ENCODE assay signal across 1 cellular context in the genomic region with DNA sequence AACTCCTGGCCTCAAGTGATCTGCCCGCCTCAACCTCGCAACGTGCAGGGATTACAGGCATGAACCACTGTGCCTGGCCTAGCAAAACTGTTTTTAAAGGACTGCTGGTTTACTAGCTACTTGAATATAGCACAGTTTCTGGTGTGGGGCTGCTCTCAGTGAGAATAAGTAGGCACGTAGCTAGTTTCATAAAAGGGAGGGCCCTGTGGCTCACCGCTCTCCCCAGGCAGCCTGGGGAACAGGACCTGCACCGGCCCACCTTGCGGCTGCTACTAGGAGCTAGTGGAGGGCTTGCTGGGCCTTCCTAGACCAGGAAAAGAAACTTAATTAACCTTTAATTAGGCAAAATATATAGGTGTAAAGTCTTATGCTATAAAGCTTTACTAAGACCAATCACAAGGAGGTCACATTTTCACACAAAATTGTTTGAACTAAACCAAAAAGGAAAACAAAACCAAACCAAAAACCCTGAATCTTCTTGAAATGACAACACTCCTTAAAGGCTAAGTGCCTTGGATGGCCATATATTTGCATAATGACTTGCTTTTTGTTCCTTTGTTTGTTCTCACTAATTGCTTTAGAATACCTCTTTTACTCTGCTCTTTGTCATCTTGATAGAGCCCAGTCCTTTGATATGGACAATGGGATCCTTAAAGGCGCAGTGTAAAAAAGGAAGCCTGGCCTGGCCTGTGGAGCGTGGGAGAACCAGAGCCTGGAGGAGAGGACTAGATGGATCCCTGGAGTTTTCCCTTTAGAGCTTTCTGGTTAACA.
TF ChIP-seq lines count a peak whose summit lies in the region.

No MANE protein-coding gene starts in this region.

TF ChIP-seq in WTC11, 78 proteins besides CTCF, POLR2A, EP300 and RAD21 (continued from another document):
- TF ChIP-seq, protein P1, sequence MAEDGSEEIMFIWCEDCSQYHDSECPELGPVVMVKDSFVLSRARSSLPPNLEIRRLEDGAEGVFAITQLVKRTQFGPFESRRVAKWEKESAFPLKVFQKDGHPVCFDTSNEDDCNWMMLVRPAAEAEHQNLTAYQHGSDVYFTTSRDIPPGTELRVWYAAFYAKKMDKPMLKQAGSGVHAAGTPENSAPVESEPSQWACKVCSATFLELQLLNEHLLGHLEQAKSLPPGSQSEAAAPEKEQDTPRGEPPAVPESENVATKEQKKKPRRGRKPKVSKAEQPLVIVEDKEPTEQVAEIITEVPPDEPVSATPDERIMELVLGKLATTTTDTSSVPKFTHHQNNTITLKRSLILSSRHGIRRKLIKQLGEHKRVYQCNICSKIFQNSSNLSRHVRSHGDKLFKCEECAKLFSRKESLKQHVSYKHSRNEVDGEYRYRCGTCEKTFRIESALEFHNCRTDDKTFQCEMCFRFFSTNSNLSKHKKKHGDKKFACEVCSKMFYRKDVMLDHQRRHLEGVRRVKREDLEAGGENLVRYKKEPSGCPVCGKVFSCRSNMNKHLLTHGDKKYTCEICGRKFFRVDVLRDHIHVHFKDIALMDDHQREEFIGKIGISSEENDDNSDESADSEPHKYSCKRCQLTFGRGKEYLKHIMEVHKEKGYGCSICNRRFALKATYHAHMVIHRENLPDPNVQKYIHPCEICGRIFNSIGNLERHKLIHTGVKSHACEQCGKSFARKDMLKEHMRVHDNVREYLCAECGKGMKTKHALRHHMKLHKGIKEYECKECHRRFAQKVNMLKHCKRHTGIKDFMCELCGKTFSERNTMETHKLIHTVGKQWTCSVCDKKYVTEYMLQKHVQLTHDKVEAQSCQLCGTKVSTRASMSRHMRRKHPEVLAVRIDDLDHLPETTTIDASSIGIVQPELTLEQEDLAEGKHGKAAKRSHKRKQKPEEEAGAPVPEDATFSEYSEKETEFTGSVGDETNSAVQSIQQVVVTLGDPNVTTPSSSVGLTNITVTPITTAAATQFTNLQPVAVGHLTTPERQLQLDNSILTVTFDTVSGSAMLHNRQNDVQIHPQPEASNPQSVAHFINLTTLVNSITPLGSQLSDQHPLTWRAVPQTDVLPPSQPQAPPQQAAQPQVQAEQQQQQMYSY (CRISPR knock-in tag; IDR thresholded peaks at IDR 0.05) = peak; percentile 82
- TF ChIP-seq, protein P2, sequence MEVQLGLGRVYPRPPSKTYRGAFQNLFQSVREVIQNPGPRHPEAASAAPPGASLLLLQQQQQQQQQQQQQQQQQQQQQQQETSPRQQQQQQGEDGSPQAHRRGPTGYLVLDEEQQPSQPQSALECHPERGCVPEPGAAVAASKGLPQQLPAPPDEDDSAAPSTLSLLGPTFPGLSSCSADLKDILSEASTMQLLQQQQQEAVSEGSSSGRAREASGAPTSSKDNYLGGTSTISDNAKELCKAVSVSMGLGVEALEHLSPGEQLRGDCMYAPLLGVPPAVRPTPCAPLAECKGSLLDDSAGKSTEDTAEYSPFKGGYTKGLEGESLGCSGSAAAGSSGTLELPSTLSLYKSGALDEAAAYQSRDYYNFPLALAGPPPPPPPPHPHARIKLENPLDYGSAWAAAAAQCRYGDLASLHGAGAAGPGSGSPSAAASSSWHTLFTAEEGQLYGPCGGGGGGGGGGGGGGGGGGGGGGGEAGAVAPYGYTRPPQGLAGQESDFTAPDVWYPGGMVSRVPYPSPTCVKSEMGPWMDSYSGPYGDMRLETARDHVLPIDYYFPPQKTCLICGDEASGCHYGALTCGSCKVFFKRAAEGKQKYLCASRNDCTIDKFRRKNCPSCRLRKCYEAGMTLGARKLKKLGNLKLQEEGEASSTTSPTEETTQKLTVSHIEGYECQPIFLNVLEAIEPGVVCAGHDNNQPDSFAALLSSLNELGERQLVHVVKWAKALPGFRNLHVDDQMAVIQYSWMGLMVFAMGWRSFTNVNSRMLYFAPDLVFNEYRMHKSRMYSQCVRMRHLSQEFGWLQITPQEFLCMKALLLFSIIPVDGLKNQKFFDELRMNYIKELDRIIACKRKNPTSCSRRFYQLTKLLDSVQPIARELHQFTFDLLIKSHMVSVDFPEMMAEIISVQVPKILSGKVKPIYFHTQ (CRISPR knock-in tag; IDR thresholded peaks at IDR 0.05) = no peak
- TF ChIP-seq GABPB1 (CRISPR knock-in tag; IDR thresholded peaks at IDR 0.05) (no peak), NR1H2 (CRISPR knock-in tag; IDR thresholded peaks at IDR 0.05) (no peak), JAZF1 (CRISPR knock-in tag; IDR thresholded peaks at IDR 0.05) (peak; percentile 53; the same call in 1 of the 2 replicates), OVOL2 (CRISPR knock-in tag; IDR thresholded peaks at IDR 0.05; ENCODE audit: borderline replicate concordance) (no peak), FOXK1 (CRISPR knock-in tag; IDR thresholded peaks at IDR 0.05) (peak; percentile 29; the same call in 1 of the 2 replicates), SP1 (CRISPR knock-in tag; conservative IDR thresholded peaks at IDR 0.05) (0 out of 2 replicates have a peak, but pooled peaks have one; percentile 10), PRRX2 (CRISPR knock-in tag; IDR thresholded peaks at IDR 0.05) (no peak), ZNF219 (CRISPR knock-in tag; IDR thresholded peaks at IDR 0.05; ENCODE audit: borderline replicate concordance) (no peak), TP53 (CRISPR knock-in tag; IDR thresholded peaks at IDR 0.05) (no peak), EMX1 (CRISPR knock-in tag; IDR thresholded peaks at IDR 0.05) (no peak), TEAD4 (CRISPR knock-in tag; IDR thresholded peaks at IDR 0.05) (no peak), GRHL2 (CRISPR knock-in tag; IDR thresholded peaks at IDR 0.05; ENCODE audit: insufficient replicate concordance, severe bottlenecking) (no peak), CBFB (CRISPR knock-in tag; IDR thresholded peaks at IDR 0.05; ENCODE audit: low read depth) (no peak), ZNF396 (CRISPR knock-in tag; IDR thresholded peaks at IDR 0.05; ENCODE audit: borderline replicate concordance) (0 out of 2 replicates have a peak, but pooled peaks have one; percentile 24)
- TF ChIP-seq, protein P3, sequence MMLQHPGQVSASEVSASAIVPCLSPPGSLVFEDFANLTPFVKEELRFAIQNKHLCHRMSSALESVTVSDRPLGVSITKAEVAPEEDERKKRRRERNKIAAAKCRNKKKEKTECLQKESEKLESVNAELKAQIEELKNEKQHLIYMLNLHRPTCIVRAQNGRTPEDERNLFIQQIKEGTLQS (CRISPR knock-in tag; conservative IDR thresholded peaks at IDR 0.05) = no peak
- TF ChIP-seq, protein P4, sequence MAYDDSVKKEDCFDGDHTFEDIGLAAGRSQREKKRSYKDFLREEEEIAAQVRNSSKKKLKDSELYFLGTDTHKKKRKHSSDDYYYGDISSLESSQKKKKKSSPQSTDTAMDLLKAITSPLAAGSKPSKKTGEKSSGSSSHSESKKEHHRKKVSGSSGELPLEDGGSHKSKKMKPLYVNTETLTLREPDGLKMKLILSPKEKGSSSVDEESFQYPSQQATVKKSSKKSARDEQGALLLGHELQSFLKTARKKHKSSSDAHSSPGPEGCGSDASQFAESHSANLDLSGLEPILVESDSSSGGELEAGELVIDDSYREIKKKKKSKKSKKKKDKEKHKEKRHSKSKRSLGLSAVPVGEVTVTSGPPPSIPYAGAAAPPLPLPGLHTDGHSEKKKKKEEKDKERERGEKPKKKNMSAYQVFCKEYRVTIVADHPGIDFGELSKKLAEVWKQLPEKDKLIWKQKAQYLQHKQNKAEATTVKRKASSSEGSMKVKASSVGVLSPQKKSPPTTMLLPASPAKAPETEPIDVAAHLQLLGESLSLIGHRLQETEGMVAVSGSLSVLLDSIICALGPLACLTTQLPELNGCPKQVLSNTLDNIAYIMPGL (CRISPR knock-in tag; IDR thresholded peaks at IDR 0.05) = no peak
- TF ChIP-seq, protein P5, sequence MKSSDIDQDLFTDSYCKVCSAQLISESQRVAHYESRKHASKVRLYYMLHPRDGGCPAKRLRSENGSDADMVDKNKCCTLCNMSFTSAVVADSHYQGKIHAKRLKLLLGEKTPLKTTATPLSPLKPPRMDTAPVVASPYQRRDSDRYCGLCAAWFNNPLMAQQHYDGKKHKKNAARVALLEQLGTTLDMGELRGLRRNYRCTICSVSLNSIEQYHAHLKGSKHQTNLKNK (CRISPR knock-in tag; IDR thresholded peaks at IDR 0.05) = peak; percentile 99
TF ChIP-seq in WTC11: peak in this region for 6.
